ENCODE assay signal across 26 cellular contexts in genomic region chr7:149569726-149570422, GRCh38.
"Had no signal": no experiment of that assay in that cellular context is flagged by ENCODE, and none has a peak within 500 bp of the region (broad histone marks: within the 10 kb centered on the region; RNA-seq: fewer than 3 reads in every experiment).

No MANE protein-coding gene starts in this region.

- H3K36me3 ChIP-seq: breast epithelium, neutrophil, right lobe of liver had no signal

- ATAC-seq: activated CD8-positive, alpha-beta memory T cell treated with anti-CD3 and anti-CD28 coated beads, Interleukin-2, amount 10 ng/mL, durations not matched to agents 7 days and 5 days; activated naive CD8-positive, alpha-beta T cell treated with anti-CD3 and anti-CD28 coated beads, Interleukin-2, amount 50 U/mL, for 24 hours; effector memory CD8-positive, alpha-beta T cell; foreskin keratinocyte; lower lobe of right lung; right lobe of liver; SK-N-SH treated with all-trans-retinoic acid at 6 μM for 48 hours; stimulated activated naive B cell treated with anti-CD40 and anti-IgM and Interleukin-4, amounts not matched to agents 10 μg/mL and 1 μg/mL and 100 μg/mL, for 72 hours; T-cell had no signal

- DNase-seq: activated CD4-positive, alpha-beta memory T cell treated with anti-CD3 and anti-CD28 coated beads, Interleukin-2, amount 10 ng/mL, durations not matched to agents 7 days and 5 days; activated CD4-positive, alpha-beta T cell treated with anti-CD3 and anti-CD28 coated beads for 48 hours; activated CD4-positive, CD25-positive, alpha-beta regulatory T cell; activated CD8-positive, alpha-beta memory T cell treated with anti-CD3 and anti-CD28 coated beads, Interleukin-2, amount 10 ng/mL, durations not matched to agents 7 days and 5 days; activated naive CD4-positive, alpha-beta T cell treated with anti-CD3 and anti-CD28 coated beads for 36 hours; activated naive CD8-positive, alpha-beta T cell treated with anti-CD3 and anti-CD28 coated beads, Interleukin-2, amount 50 U/mL, for 24 hours; activated T-cell treated with anti-CD3 and anti-CD28 coated beads, Interleukin-2, amount 50 U/mL, for 1 hour; aorta; dermis blood vessel endothelial cell; effector memory CD8-positive, alpha-beta T cell; foreskin keratinocyte; hypothalamus; lower lobe of right lung; right lobe of liver; spleen; stimulated activated CD4-positive, alpha-beta T cell treated with anti-CD3 and anti-CD28 coated beads, Interleukin-4, amount 100 ng/mL, for 4 hours; stimulated activated naive B cell treated with anti-CD40 and anti-IgM and Interleukin-4, amounts not matched to agents 10 μg/mL and 1 μg/mL and 100 μg/mL, for 72 hours; T-cell had no signal

- H3K9me3 ChIP-seq: thyroid gland had no signal

- H3K4me3 ChIP-seq: breast epithelium, lower lobe of right lung, right lobe of liver, spleen, thyroid gland had no signal

- H3K27ac ChIP-seq: breast epithelium, epithelial cell of prostate, foreskin keratinocyte, lower lobe of right lung, neutrophil, parathyroid adenoma, right lobe of liver, spleen, thyroid gland had no signal

- H3K9ac ChIP-seq: parathyroid adenoma had no signal

- H3K27me3 Mint-ChIP-seq: activated CD4-positive, alpha-beta memory T cell treated with anti-CD3 and anti-CD28 coated beads, Interleukin-2, amount 10 ng/mL, durations not matched to agents 7 days and 5 days; activated CD8-positive, alpha-beta memory T cell treated with anti-CD3 and anti-CD28 coated beads, Interleukin-2, amount 10 ng/mL, durations not matched to agents 7 days and 5 days; activated naive CD8-positive, alpha-beta T cell treated with anti-CD3 and anti-CD28 coated beads, Interleukin-2, amount 50 U/mL, for 24 hours; effector memory CD8-positive, alpha-beta T cell; stimulated activated naive B cell treated with anti-CD40 and anti-IgM and Interleukin-4, amounts not matched to agents 10 μg/mL and 1 μg/mL and 100 μg/mL, for 72 hours; T-cell had no signal

- H3K4me1 ChIP-seq: breast epithelium, foreskin keratinocyte, lower lobe of right lung, parathyroid adenoma, right lobe of liver, thyroid gland had no signal

- H3K4me3 Mint-ChIP-seq: activated CD4-positive, alpha-beta memory T cell treated with anti-CD3 and anti-CD28 coated beads, Interleukin-2, amount 10 ng/mL, durations not matched to agents 7 days and 5 days; activated CD8-positive, alpha-beta memory T cell treated with anti-CD3 and anti-CD28 coated beads, Interleukin-2, amount 10 ng/mL, durations not matched to agents 7 days and 5 days; activated naive CD4-positive, alpha-beta T cell treated with anti-CD3 and anti-CD28 coated beads for 36 hours; activated naive CD8-positive, alpha-beta T cell treated with anti-CD3 and anti-CD28 coated beads, Interleukin-2, amount 50 U/mL, for 24 hours; effector memory CD8-positive, alpha-beta T cell; mesothelial cell of epicardium; stimulated activated naive B cell treated with anti-CD40 and anti-IgM and Interleukin-4, amounts not matched to agents 10 μg/mL and 1 μg/mL and 100 μg/mL, for 72 hours had no signal

- H3K27me3 ChIP-seq: breast epithelium, foreskin keratinocyte, neutrophil, right lobe of liver, spleen, thyroid gland had no signal

- H3K4me1 Mint-ChIP-seq: activated naive CD8-positive, alpha-beta T cell treated with anti-CD3 and anti-CD28 coated beads, Interleukin-2, amount 50 U/mL, for 24 hours; mesothelial cell of epicardium had no signal

- H3K27ac Mint-ChIP-seq: activated CD4-positive, alpha-beta memory T cell treated with anti-CD3 and anti-CD28 coated beads, Interleukin-2, amount 10 ng/mL, durations not matched to agents 7 days and 5 days; activated CD8-positive, alpha-beta memory T cell treated with anti-CD3 and anti-CD28 coated beads, Interleukin-2, amount 10 ng/mL, durations not matched to agents 7 days and 5 days; activated naive CD4-positive, alpha-beta T cell treated with anti-CD3 and anti-CD28 coated beads for 36 hours; activated naive CD8-positive, alpha-beta T cell treated with anti-CD3 and anti-CD28 coated beads, Interleukin-2, amount 50 U/mL, for 24 hours; activated T-helper 2 cell treated with anti-CD3 and anti-CD28 coated beads, Interferon-gamma antibody, Interleukin-2, Interleukin-4, amounts not matched to agents 10 μg/mL and 5 μg/mL and 100 μg/mL, durations not matched to agents 14 hours and 24 hours and 36 hours; effector memory CD8-positive, alpha-beta T cell; mesothelial cell of epicardium; stimulated activated naive B cell treated with anti-CD40 and anti-IgM and Interleukin-4, amounts not matched to agents 10 μg/mL and 1 μg/mL and 100 μg/mL, for 72 hours; T-cell had no signal
